13 cellular contexts compared by ENCODE assay signal in genomic region chr3:72186485-72186864, GRCh38.
DNase-seq lines count a peak whose midpoint lies in the region; ATAC-seq and TF ChIP-seq lines count a peak whose summit lies in the region.
"Had no signal": no experiment of that assay in that cellular context is flagged by ENCODE, and none has a peak within 500 bp of the region (broad histone marks: within the 10 kb centered on the region; RNA-seq: fewer than 3 reads in every experiment).

No MANE protein-coding gene starts in this region.

- ATAC-seq in GM21423 (IDR thresholded peaks at IDR 0.05; ENCODE audit: unreplicated experiment): no peak

- H3K4me2 ChIP-seq in osteoblast (ENCODE audit: insufficient read depth, low read length): peak overlapping the region; percentile 77

- no peaks in the 10 kb centered on the region for H3K36me3 ChIP-seq in osteoblast (ENCODE audit: insufficient read depth, low read length)

- H3K9me3 ChIP-seq in osteoblast (ENCODE audit: low read depth, low read length): no peaks in the 10 kb centered on the region
- H3K9me3 ChIP-seq: Caco-2 had no signal

- H3K79me2 ChIP-seq in osteoblast (ENCODE audit: insufficient read depth, low read length): no peaks in the 10 kb centered on the region

- no peaks in the 10 kb centered on the region for H4K20me1 ChIP-seq in osteoblast (ENCODE audit: insufficient read depth, low read length)

- TF ChIP-seq CTCF in dorsolateral prefrontal cortex (IDR thresholded peaks at IDR 0.05 in 54 of 56, conservative IDR thresholded peaks at IDR 0.05 in 2 of 56; ENCODE audit: low read depth in 1 of 56, partially characterized antibody in 56 of 56) (no peak), osteoblast (IDR thresholded peaks at IDR 0.05; ENCODE audit: extremely low read depth, low read depth, low read length) (no peak)

- H3K27me3 ChIP-seq in dorsolateral prefrontal cortex (no peaks in the 10 kb centered on the region), osteoblast (ENCODE audit: insufficient read depth, low read length) (no peaks in the 10 kb centered on the region)

- H3K27ac ChIP-seq in dorsolateral prefrontal cortex: peak overlapping the region in 41 of 59 donors; percentile 1 to 81 (median 41)
- H3K27ac ChIP-seq in osteoblast (ENCODE audit: low read depth, low read length): peak overlapping the region; percentile 94

- intact Hi-C loops in dorsolateral prefrontal cortex (cut with DNase I): loop anchor here in 1 of 2 donors (5.0 kb wide), 1 partner anchor 46 kb away; no protein-coding TSS in a partner anchor

- peak overlapping the region; percentile 66 for H2AFZ ChIP-seq in osteoblast (ENCODE audit: low read length)

- peaks cover 18% of the 10 kb centered on the region for H3K4me1 ChIP-seq in osteoblast (ENCODE audit: insufficient read depth, low read length)
- H3K4me1 ChIP-seq: Caco-2 had no signal

- DNase-seq in ELR (ENCODE audit: low read depth): peak; percentile 34
- DNase-seq in RPMI7951 (ENCODE audit: low read depth): peak; percentile 78
- no peak for DNase-seq in dorsolateral prefrontal cortex
- peak; percentile 75 for DNase-seq in osteoblast (ENCODE audit: insufficient read length, low spot score, missing footprints)
- DNase-seq in NCI-H345 treated with DMSO at 0.1 percent for 48 hours (lab: John Stamatoyannopoulos, UW; ENCODE audit: unreplicated experiment): no peak
- no peak for DNase-seq in anterior cingulate cortex (lab: John Stamatoyannopoulos, UW)
- DNase-seq in OCI-M1 (lab: John Stamatoyannopoulos, UW): no peak
- DNase-seq: activated CD4-positive, alpha-beta T cell treated with anti-CD3 and anti-CD28 coated beads, Interleukin-2, amount 50 U/mL, for 1 hour; activated gamma-delta T cell treated with Interleukin-2 at 50 U/mL for 16 hours; Caco-2; cortex of kidney; NCI-H1436 had no signal

- H3K4me3 ChIP-seq in dorsolateral prefrontal cortex (no peak overlapping the region), osteoblast (ENCODE audit: insufficient read depth, low read length) (peak overlapping the region; percentile 20)

Comparison
In these comparisons a context has a peak if more than half of its experiments do, and no peak if none do; other contexts are left out.
1. DNase-seq: peak in ELR (single experiment), RPMI7951 (single experiment) and osteoblast (single experiment); none in dorsolateral prefrontal cortex (0 of 10), NCI-H345 treated with DMSO at 0.1 percent for 48 hours (single experiment), anterior cingulate cortex (0 of 58) and OCI-M1 (single experiment).